ENCODE assay signal across 18 cellular contexts in genomic region chr6:25414755-25415154, GRCh38.
DNase-seq lines count a peak whose midpoint lies in the region; ATAC-seq and TF ChIP-seq lines count a peak whose summit lies in the region.
"Had no signal": no experiment of that assay in that cellular context is flagged by ENCODE, and none has a peak within 500 bp of the region (broad histone marks: within the 10 kb centered on the region; RNA-seq: fewer than 3 reads in every experiment).

No MANE protein-coding gene starts in this region.

- H3K9me3 Mint-ChIP-seq in mesothelial cell of epicardium: peaks cover 4% of the 10 kb centered on the region
- H3K9me3 Mint-ChIP-seq: HFFc6 had no signal

- peak overlapping the region; percentile 68 for H3K27ac ChIP-seq in VCaP
- peak overlapping the region in 1 of 2 donors; percentile 8 for H3K27ac ChIP-seq in thoracic aorta
- H3K27ac ChIP-seq: SK-N-MC had no signal

- no peaks in the 10 kb centered on the region for H3K27me3 Mint-ChIP-seq in mesothelial cell of epicardium (ENCODE audit: low read depth)

- H2AFZ ChIP-seq in Loucy (ENCODE audit: low read length): no peak overlapping the region

- H3K9me2 ChIP-seq in Loucy (replicated peaks; ENCODE audit: low read depth, low read length): no peaks in the 10 kb centered on the region

- TF ChIP-seq CTCF in Loucy (conservative IDR thresholded peaks at IDR 0.05; ENCODE audit: low read length): no peak
- no peak for TF ChIP-seq CTCF in VCaP (conservative IDR thresholded peaks at IDR 0.05)
- TF ChIP-seq CTCF in mesothelial cell of epicardium (IDR thresholded peaks at IDR 0.05; ENCODE audit: unreplicated experiment): no peak
- no peak for TF ChIP-seq CTCF in thoracic aorta (IDR thresholded peaks at IDR 0.05)

- peaks cover 3% of the 10 kb centered on the region; the same call in 1 of the 2 replicates for H3F3A ChIP-seq in Loucy (ENCODE audit: low read depth)

- H3K4me1 ChIP-seq in Loucy (ENCODE audit: insufficient read depth, low read length, poor library complexity, severe bottlenecking) (peaks cover 86% of the 10 kb centered on the region), thoracic aorta (ENCODE audit: control insufficient read depth in 1 of 2, low read depth in 2 of 2) (peaks cover 78 to 100% of the 10 kb centered on the region in 2 donors)

- no peak overlapping the region for H3K4me3 Mint-ChIP-seq in mesothelial cell of epicardium
- H3K4me3 Mint-ChIP-seq: HFFc6 had no signal

- DNase-seq in mesothelial cell of epicardium (ENCODE audit: low spot score in 2 of 2, unreplicated experiment in 2 of 2): no peak
- DNase-seq in thoracic aorta (ENCODE audit: low spot score): no peak
- no peak for DNase-seq in KBM-7
- no peak for DNase-seq in activated T-cell treated with anti-CD3 and anti-CD28 coated beads, Interleukin-2, amount 50 U/mL, for 48 hours
- no peak for DNase-seq in retina
- DNase-seq: COR-L47, GF-D8, GOT3, HFFc6, Kasumi-1, MV-4-11, NCI-H1436, NCI-H2029, NCI-H2171, NCI-H774 had no signal

- peak overlapping the region; percentile 62 for H3K4me2 ChIP-seq in Loucy (ENCODE audit: low read depth, low read length, poor library complexity, severe bottlenecking)

- no peak for ATAC-seq in thoracic aorta (ENCODE audit: insufficient number of reproducible peaks, low FRiP score, low read depth)

- H3K27ac Mint-ChIP-seq in mesothelial cell of epicardium: peak overlapping the region; percentile 13
- H3K27ac Mint-ChIP-seq: HFFc6 had no signal

- no peak overlapping the region for H3K4me3 ChIP-seq in Loucy (ENCODE audit: low read length, poor library complexity, severe bottlenecking)
- peak overlapping the region; percentile 3 for H3K4me3 ChIP-seq in thoracic aorta
- H3K4me3 ChIP-seq: SK-N-MC had no signal

- H3K36me3 ChIP-seq in Loucy (ENCODE audit: insufficient read depth, low read length): no peaks in the 10 kb centered on the region
- H3K36me3 ChIP-seq in thoracic aorta: no peaks in the 10 kb centered on the region

- H3K9me3 ChIP-seq in Loucy (ENCODE audit: insufficient read depth, low read depth, low read length): peaks cover 4% of the 10 kb centered on the region; the same call in 1 of the 2 replicates
- H3K9me3 ChIP-seq in thoracic aorta: no peaks in the 10 kb centered on the region

- in situ Hi-C loops in KBM-7 (cut with MboI; ENCODE audit: low pct_unique_long_range_greater_than_20kb, low sequenced_read_pairs): no loop called here

- no peaks in the 10 kb centered on the region for H4K20me1 ChIP-seq in Loucy (ENCODE audit: insufficient read depth, low read length, poor library complexity, severe bottlenecking)

- peaks cover 28% of the 10 kb centered on the region for H3K79me2 ChIP-seq in Loucy (ENCODE audit: insufficient read depth, low read length)

- H3K27me3 ChIP-seq in Loucy (ENCODE audit: insufficient read depth, low read length, poor library complexity, severe bottlenecking): no peaks in the 10 kb centered on the region
- H3K27me3 ChIP-seq in thoracic aorta (replicated peaks; ENCODE audit: insufficient read depth): no peaks in the 10 kb centered on the region

- H3K4me1 Mint-ChIP-seq in mesothelial cell of epicardium: peaks cover 61% of the 10 kb centered on the region

- H3K9ac ChIP-seq in Loucy (ENCODE audit: low read depth, low read length, poor library complexity, severe bottlenecking): peak overlapping the region; percentile 62

- H3K36me3 Mint-ChIP-seq in mesothelial cell of epicardium: peaks cover 2% of the 10 kb centered on the region
